Comparison of ENCODE assay signal across 13 cellular contexts in the genomic region with DNA sequence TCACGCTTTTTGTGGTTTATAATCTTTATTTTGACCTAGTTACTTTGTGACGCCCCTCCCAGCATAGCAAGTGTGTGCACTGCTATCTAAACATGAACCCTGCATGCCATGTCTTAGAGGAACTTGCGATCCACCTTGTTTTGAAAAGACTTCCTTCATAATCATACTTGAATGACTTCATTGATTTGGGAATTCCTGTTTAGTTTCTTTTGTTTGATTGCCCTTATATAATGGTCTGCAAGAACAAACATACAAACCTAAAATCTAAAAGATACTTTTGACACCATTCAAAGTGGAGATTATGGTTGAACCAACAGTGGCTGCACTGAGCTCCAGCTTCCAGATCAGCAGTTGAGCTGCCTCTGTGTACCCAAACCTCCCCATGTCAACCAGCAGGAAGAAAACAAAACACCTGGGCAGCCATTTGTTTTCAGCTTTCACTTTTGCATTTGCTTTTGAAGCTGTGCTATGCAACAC.
DNase-seq lines count a peak whose midpoint lies in the region; ATAC-seq lines count a peak whose summit lies in the region.
"Had no signal": no experiment of that assay in that cellular context is flagged by ENCODE, and none has a peak within 500 bp of the region (broad histone marks: within the 10 kb centered on the region; RNA-seq: fewer than 3 reads in every experiment).

No MANE protein-coding gene starts in this region.

- peak overlapping the region; percentile 89 to 90 for H3K4me3 Mint-ChIP-seq in activated T-cell treated with anti-CD3 and anti-CD28 coated beads, Interleukin-2, amount 50 U/mL, for 72 hours
- H3K4me3 Mint-ChIP-seq in stimulated activated naive B cell treated with anti-CD40 and anti-IgM and Interleukin-4, amounts not matched to agents 10 μg/mL and 1 μg/mL and 100 μg/mL, for 72 hours = peak overlapping the region; percentile 37 to 74
- H3K4me3 Mint-ChIP-seq: HFFc6 had no signal

- ATAC-seq in activated T-cell treated with anti-CD3 and anti-CD28 coated beads, Interleukin-2, amount 50 U/mL, for 72 hours (replicated peaks in 1 of 2) = peak; percentile 24 to 27
- ATAC-seq in stimulated activated naive B cell treated with anti-CD40 and anti-IgM and Interleukin-4, amounts not matched to agents 10 μg/mL and 1 μg/mL and 100 μg/mL, for 72 hours (replicated peaks) = no peak
- ATAC-seq in HG03095 (IDR thresholded peaks at IDR 0.05; ENCODE audit: unreplicated experiment) (no peak), GM18909 (IDR thresholded peaks at IDR 0.05; ENCODE audit: poor library complexity, unreplicated experiment) (no peak)

- no peaks in the 10 kb centered on the region for H3K27me3 Mint-ChIP-seq in activated T-cell treated with anti-CD3 and anti-CD28 coated beads, Interleukin-2, amount 50 U/mL, for 72 hours (ENCODE audit: low read depth)
- H3K27me3 Mint-ChIP-seq in stimulated activated naive B cell treated with anti-CD40 and anti-IgM and Interleukin-4, amounts not matched to agents 10 μg/mL and 1 μg/mL and 100 μg/mL, for 72 hours = no peaks in the 10 kb centered on the region

- DNase-seq in activated T-cell treated with anti-CD3 and anti-CD28 coated beads, Interleukin-2, amount 50 U/mL, for 72 hours = no peak
- DNase-seq in activated T-cell treated with anti-CD3 and anti-CD28 coated beads for 4 hours = no peak
- peak in 4 of 5 donors; percentile 28 to 65 (median 34) for DNase-seq in T-helper 1 cell
- DNase-seq in effector CD4-positive, alpha-beta T cell = peak; percentile 36
- no peak for DNase-seq in stimulated activated naive B cell treated with anti-CD40 and anti-IgM and Interleukin-4, amounts not matched to agents 10 μg/mL and 1 μg/mL and 100 μg/mL, for 72 hours
- DNase-seq in OCI-M2 (lab: John Stamatoyannopoulos, UW; ENCODE audit: unreplicated experiment) = no peak
- DNase-seq: activated CD8-positive, alpha-beta memory T cell treated with anti-CD3 and anti-CD28 coated beads, Interleukin-2, amount 50 U/mL, for 48 hours; DMS79; HFFc6; NCI-H2029; trophoblast cell had no signal

- H3K36me3 Mint-ChIP-seq in activated T-cell treated with anti-CD3 and anti-CD28 coated beads, Interleukin-2, amount 50 U/mL, for 72 hours (ENCODE audit: insufficient read depth in 2 of 2) = no peaks in the 10 kb centered on the region
- no peaks in the 10 kb centered on the region for H3K36me3 Mint-ChIP-seq in stimulated activated naive B cell treated with anti-CD40 and anti-IgM and Interleukin-4, amounts not matched to agents 10 μg/mL and 1 μg/mL and 100 μg/mL, for 72 hours

- peak overlapping the region; percentile 98 for H3K27ac Mint-ChIP-seq in activated T-cell treated with anti-CD3 and anti-CD28 coated beads, Interleukin-2, amount 50 U/mL, for 72 hours
- peak overlapping the region; percentile 31 for H3K27ac Mint-ChIP-seq in stimulated activated naive B cell treated with anti-CD40 and anti-IgM and Interleukin-4, amounts not matched to agents 10 μg/mL and 1 μg/mL and 100 μg/mL, for 72 hours
- H3K27ac Mint-ChIP-seq: HFFc6 had no signal

- H3K9me3 Mint-ChIP-seq in activated T-cell treated with anti-CD3 and anti-CD28 coated beads, Interleukin-2, amount 50 U/mL, for 72 hours = no peaks in the 10 kb centered on the region
- H3K9me3 Mint-ChIP-seq in stimulated activated naive B cell treated with anti-CD40 and anti-IgM and Interleukin-4, amounts not matched to agents 10 μg/mL and 1 μg/mL and 100 μg/mL, for 72 hours = no peaks in the 10 kb centered on the region

- H3K4me1 Mint-ChIP-seq in activated T-cell treated with anti-CD3 and anti-CD28 coated beads, Interleukin-2, amount 50 U/mL, for 72 hours (ENCODE audit: low read depth) = peaks cover 100% of the 10 kb centered on the region
- H3K4me1 Mint-ChIP-seq in stimulated activated naive B cell treated with anti-CD40 and anti-IgM and Interleukin-4, amounts not matched to agents 10 μg/mL and 1 μg/mL and 100 μg/mL, for 72 hours = peaks cover 51 to 88% of the 10 kb centered on the region in 2 donors

Comparison
In these comparisons a context has a peak if more than half of its experiments do, and no peak if none do; other contexts are left out.
1. ATAC-seq: peak in activated T-cell treated with anti-CD3 and anti-CD28 coated beads, Interleukin-2, amount 50 U/mL, for 72 hours (2 of 2); none in stimulated activated naive B cell treated with anti-CD40 and anti-IgM and Interleukin-4, amounts not matched to agents 10 μg/mL and 1 μg/mL and 100 μg/mL, for 72 hours (0 of 2), HG03095 (single experiment) and GM18909 (single experiment).
2. DNase-seq: peak in T-helper 1 cell (4 of 5) and effector CD4-positive, alpha-beta T cell (single experiment); none in activated T-cell treated with anti-CD3 and anti-CD28 coated beads, Interleukin-2, amount 50 U/mL, for 72 hours (0 of 2), activated T-cell treated with anti-CD3 and anti-CD28 coated beads for 4 hours (single experiment), stimulated activated naive B cell treated with anti-CD40 and anti-IgM and Interleukin-4, amounts not matched to agents 10 μg/mL and 1 μg/mL and 100 μg/mL, for 72 hours (single experiment) and OCI-M2 (single experiment).